In the genomic region with DNA sequence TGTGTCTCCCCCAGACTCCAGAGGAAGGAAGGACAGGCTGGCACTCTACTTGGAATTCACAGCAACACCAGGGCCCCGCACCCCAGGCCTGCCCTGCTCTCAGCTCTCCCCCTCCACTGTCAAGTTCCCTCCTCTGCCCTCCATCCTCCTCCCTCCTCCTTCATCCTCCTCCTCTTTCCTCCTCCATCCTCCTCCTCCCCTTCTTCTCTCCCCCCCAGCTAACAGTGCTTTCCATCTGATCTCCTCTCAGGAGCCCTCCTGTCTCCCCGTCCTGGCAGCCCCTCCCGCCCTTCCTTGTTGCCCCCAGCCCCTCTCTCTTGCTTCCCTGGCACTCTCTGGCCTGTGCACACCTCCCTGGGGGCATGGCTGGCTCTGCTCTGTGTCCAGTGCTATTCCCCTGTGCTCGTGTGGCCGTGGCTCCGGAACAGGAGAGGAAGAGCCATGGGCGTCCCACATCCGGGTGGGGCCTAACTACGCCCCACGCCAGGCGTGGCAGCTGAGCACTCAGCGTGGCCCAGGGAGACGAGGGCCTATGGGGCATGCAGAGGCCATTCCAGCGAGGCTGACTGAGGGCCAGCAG, we compare ENCODE assay signal across 21 cellular contexts.
DNase-seq lines count a peak whose midpoint lies in the region; ATAC-seq and TF ChIP-seq lines count a peak whose summit lies in the region.
"Had no signal": no experiment of that assay in that cellular context is flagged by ENCODE, and none has a peak within 500 bp of the region (broad histone marks: within the 10 kb centered on the region; RNA-seq: fewer than 3 reads in every experiment).

No MANE protein-coding gene starts in this region.

- TF ChIP-seq CTCF in activated CD8-positive, alpha-beta T cell treated with anti-CD3 and anti-CD28 coated beads for 36 hours (IDR thresholded peaks at IDR 0.05) = no peak
- TF ChIP-seq CTCF in BE2C (IDR thresholded peaks at IDR 0.05; ENCODE audit: low read depth, low read length) (no peak), colonic mucosa (IDR thresholded peaks at IDR 0.05) (no peak), nephron progenitor cell (IDR thresholded peaks at IDR 0.05) (no peak)

- H3K9me3 Mint-ChIP-seq in activated CD8-positive, alpha-beta T cell treated with anti-CD3 and anti-CD28 coated beads for 36 hours = no peaks in the 10 kb centered on the region
- H3K9me3 Mint-ChIP-seq in activated CD8-positive, alpha-beta T cell treated with anti-CD3 and anti-CD28 coated beads, Interleukin-2, amount 10 ng/mL, durations not matched to agents 7 days and 5 days (ENCODE audit: insufficient read depth) = no peaks in the 10 kb centered on the region
- no peaks in the 10 kb centered on the region for H3K9me3 Mint-ChIP-seq in nephron progenitor cell
- H3K9me3 Mint-ChIP-seq in T-helper 2 cell treated with Interferon-gamma antibody and Interleukin-4, amounts not matched to agents 5 μg/mL and 100 μg/mL, for 36 hours = no peaks in the 10 kb centered on the region
- H3K9me3 Mint-ChIP-seq: H9 had no signal

- no peak overlapping the region for H3K4me3 Mint-ChIP-seq in activated CD8-positive, alpha-beta T cell treated with anti-CD3 and anti-CD28 coated beads for 36 hours
- H3K4me3 Mint-ChIP-seq in activated CD8-positive, alpha-beta T cell treated with anti-CD3 and anti-CD28 coated beads, Interleukin-2, amount 10 ng/mL, durations not matched to agents 7 days and 5 days = no peak overlapping the region
- no peak overlapping the region for H3K4me3 Mint-ChIP-seq in nephron progenitor cell
- no peak overlapping the region for H3K4me3 Mint-ChIP-seq in T-helper 2 cell treated with Interferon-gamma antibody and Interleukin-4, amounts not matched to agents 5 μg/mL and 100 μg/mL, for 36 hours
- H3K4me3 Mint-ChIP-seq: H9 had no signal

- CTCF ChIA-PET in activated CD8-positive, alpha-beta T cell treated with anti-CD3 and anti-CD28 coated beads for 36 hours (lab: Charles Lee) = interaction anchor here (1.0 to 2.9 kb wide), 4 partner anchors 49 to 193 kb away, joined by 3 to 16 read pairs (median 8); no protein-coding TSS in a partner anchor
- CTCF ChIA-PET in activated CD8-positive, alpha-beta T cell treated with anti-CD3 and anti-CD28 coated beads, Interleukin-2, amount 10 ng/mL, durations not matched to agents 7 days and 5 days (lab: Charles Lee) = interaction anchor here (2.6 kb wide), 1 partner anchor 90 kb away, joined by 11 read pairs; no protein-coding TSS in a partner anchor

- H3K27ac Mint-ChIP-seq in activated CD8-positive, alpha-beta T cell treated with anti-CD3 and anti-CD28 coated beads for 36 hours = no peak overlapping the region
- H3K27ac Mint-ChIP-seq in activated CD8-positive, alpha-beta T cell treated with anti-CD3 and anti-CD28 coated beads, Interleukin-2, amount 10 ng/mL, durations not matched to agents 7 days and 5 days = no peak overlapping the region
- H3K27ac Mint-ChIP-seq in nephron progenitor cell = no peak overlapping the region
- no peak overlapping the region for H3K27ac Mint-ChIP-seq in T-helper 2 cell treated with Interferon-gamma antibody and Interleukin-4, amounts not matched to agents 5 μg/mL and 100 μg/mL, for 36 hours

- intact Hi-C loops in activated CD8-positive, alpha-beta T cell treated with anti-CD3 and anti-CD28 coated beads for 36 hours (cut with micrococcal nuclease) = no loop called here
- intact Hi-C loops in colonic mucosa (cut with DNase I) = loop anchor here (5.0 kb wide), 1 partner anchor 76 kb away; the partner anchor contains the start of gene INPP5A

- peak overlapping the region; percentile 87 for H3K27ac ChIP-seq in colonic mucosa
- H3K27ac ChIP-seq: C4-2B had no signal

- H3K4me1 ChIP-seq in BE2C (no peaks in the 10 kb centered on the region), colonic mucosa (peaks cover 36% of the 10 kb centered on the region)

- H3K4me1 Mint-ChIP-seq in activated CD8-positive, alpha-beta T cell treated with anti-CD3 and anti-CD28 coated beads for 36 hours (ENCODE audit: low read depth) = no peaks in the 10 kb centered on the region
- H3K4me1 Mint-ChIP-seq in activated CD8-positive, alpha-beta T cell treated with anti-CD3 and anti-CD28 coated beads, Interleukin-2, amount 10 ng/mL, durations not matched to agents 7 days and 5 days (ENCODE audit: low read depth) = peaks cover 2% of the 10 kb centered on the region
- H3K4me1 Mint-ChIP-seq in nephron progenitor cell = peaks cover 4% of the 10 kb centered on the region
- H3K4me1 Mint-ChIP-seq in T-helper 2 cell treated with Interferon-gamma antibody and Interleukin-4, amounts not matched to agents 5 μg/mL and 100 μg/mL, for 36 hours (ENCODE audit: low read depth) = no peaks in the 10 kb centered on the region

- H3K27me3 Mint-ChIP-seq in activated CD8-positive, alpha-beta T cell treated with anti-CD3 and anti-CD28 coated beads for 36 hours = no peaks in the 10 kb centered on the region
- no peaks in the 10 kb centered on the region for H3K27me3 Mint-ChIP-seq in activated CD8-positive, alpha-beta T cell treated with anti-CD3 and anti-CD28 coated beads, Interleukin-2, amount 10 ng/mL, durations not matched to agents 7 days and 5 days (ENCODE audit: low read depth)
- peaks cover 15% of the 10 kb centered on the region for H3K27me3 Mint-ChIP-seq in nephron progenitor cell (ENCODE audit: low read depth, poor library complexity)
- no peaks in the 10 kb centered on the region for H3K27me3 Mint-ChIP-seq in T-helper 2 cell treated with Interferon-gamma antibody and Interleukin-4, amounts not matched to agents 5 μg/mL and 100 μg/mL, for 36 hours (ENCODE audit: low read depth)

- H3K36me3 Mint-ChIP-seq in activated CD8-positive, alpha-beta T cell treated with anti-CD3 and anti-CD28 coated beads for 36 hours (ENCODE audit: low read depth) = no peaks in the 10 kb centered on the region
- no peaks in the 10 kb centered on the region for H3K36me3 Mint-ChIP-seq in activated CD8-positive, alpha-beta T cell treated with anti-CD3 and anti-CD28 coated beads, Interleukin-2, amount 10 ng/mL, durations not matched to agents 7 days and 5 days (ENCODE audit: low read depth)
- H3K36me3 Mint-ChIP-seq in nephron progenitor cell (ENCODE audit: low read depth) = no peaks in the 10 kb centered on the region
- no peaks in the 10 kb centered on the region for H3K36me3 Mint-ChIP-seq in T-helper 2 cell treated with Interferon-gamma antibody and Interleukin-4, amounts not matched to agents 5 μg/mL and 100 μg/mL, for 36 hours (ENCODE audit: low read depth)

- POLR2A ChIA-PET in activated CD8-positive, alpha-beta T cell treated with anti-CD3 and anti-CD28 coated beads for 36 hours (lab: Charles Lee) = no interaction called here
- POLR2A ChIA-PET in activated CD8-positive, alpha-beta T cell treated with anti-CD3 and anti-CD28 coated beads, Interleukin-2, amount 10 ng/mL, durations not matched to agents 7 days and 5 days (lab: Charles Lee) = no interaction called here

- ATAC-seq in activated CD8-positive, alpha-beta T cell treated with anti-CD3 and anti-CD28 coated beads for 36 hours = no peak
- ATAC-seq in activated CD8-positive, alpha-beta T cell treated with anti-CD3 and anti-CD28 coated beads, Interleukin-2, amount 10 ng/mL, durations not matched to agents 7 days and 5 days = no peak
- no peak for ATAC-seq in HG03378 (IDR thresholded peaks at IDR 0.05; ENCODE audit: unreplicated experiment)

- H3K9me3 ChIP-seq in BE2C (no peaks in the 10 kb centered on the region), colonic mucosa (no peaks in the 10 kb centered on the region)
- H3K9me3 ChIP-seq: SK-N-SH had no signal

- peaks cover 4% of the 10 kb centered on the region; the same call in 1 of the 2 replicates for H3K27me3 ChIP-seq in BE2C
- H3K27me3 ChIP-seq in colonic mucosa = no peaks in the 10 kb centered on the region

- H3K36me3 ChIP-seq in BE2C (no peaks in the 10 kb centered on the region), colonic mucosa (no peaks in the 10 kb centered on the region)

- H3K4me3 ChIP-seq in BE2C (ENCODE audit: low read depth, low read length) = no peak overlapping the region
- no peak overlapping the region for H3K4me3 ChIP-seq in colonic mucosa

- peak overlapping the region; percentile 62 to 74 for H3K9ac ChIP-seq in colonic mucosa (ENCODE audit: low read depth in 2 of 2, low read length in 2 of 2)
- H3K9ac ChIP-seq: SK-N-SH had no signal

- DNase-seq in activated CD8-positive, alpha-beta T cell treated with anti-CD3 and anti-CD28 coated beads for 36 hours = peak; percentile 1
- no peak for DNase-seq in activated CD8-positive, alpha-beta T cell treated with anti-CD3 and anti-CD28 coated beads, Interleukin-2, amount 10 ng/mL, durations not matched to agents 7 days and 5 days
- DNase-seq in BE2C (peak; percentile 4), colonic mucosa (no peak), nephron progenitor cell (peak; percentile 2), DMS53 (lab: John Stamatoyannopoulos, UW) (no peak)
- DNase-seq in T-helper 2 cell treated with Interferon-gamma antibody and Interleukin-4, amounts not matched to agents 5 μg/mL and 100 μg/mL, for 36 hours (ENCODE audit: low spot score) = no peak
- DNase-seq: 8988T, DMS79 treated with DMSO at 0.1 percent for 48 hours, H9, KG1, NCI-H1436, NCI-H1930, NCI-H226, NCI-H524, NCI-H82, OCI-M1, SHP77 treated with DMSO at 0.1 percent for 48 hours, SK-N-SH had no signal

Comparison
In these comparisons a context has a peak if more than half of its experiments do, and no peak if none do; other contexts are left out.
1. DNase-seq: peak in activated CD8-positive, alpha-beta T cell treated with anti-CD3 and anti-CD28 coated beads for 36 hours (single experiment), BE2C (single experiment) and nephron progenitor cell (single experiment); none in activated CD8-positive, alpha-beta T cell treated with anti-CD3 and anti-CD28 coated beads, Interleukin-2, amount 10 ng/mL, durations not matched to agents 7 days and 5 days (single experiment), colonic mucosa (single experiment), DMS53 (single experiment) and T-helper 2 cell treated with Interferon-gamma antibody and Interleukin-4, amounts not matched to agents 5 μg/mL and 100 μg/mL, for 36 hours (single experiment).